ENCODE assay signal across 1 cellular context in the genomic region with DNA sequence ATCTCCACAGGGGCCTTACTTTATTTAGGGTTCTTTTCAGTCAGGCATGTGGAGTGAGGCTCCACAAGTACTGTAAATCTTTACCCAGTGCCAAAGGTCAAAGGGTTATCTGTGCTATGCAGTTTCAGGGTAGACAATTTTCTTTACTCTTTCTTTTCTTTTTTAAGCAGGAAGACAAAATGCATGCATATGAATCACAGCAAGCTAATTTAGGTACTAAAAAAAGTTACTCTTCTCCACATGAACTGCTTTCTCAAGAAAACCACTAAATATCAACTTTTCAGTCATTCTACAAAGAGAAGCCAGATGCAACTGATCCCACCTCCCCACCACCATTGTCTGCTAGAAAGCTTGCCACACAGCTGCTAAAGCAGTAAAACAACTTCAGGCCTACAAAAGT.
TF ChIP-seq lines count a peak whose summit lies in the region.

No MANE protein-coding gene starts in this region.

TF ChIP-seq in A549, 52 proteins besides CTCF, POLR2A, EP300 and RAD21 (continued from another document):
- TF ChIP-seq SMC3 (IDR thresholded peaks at IDR 0.05) (no peak), RARB (CRISPR knock-in tag; IDR thresholded peaks at IDR 0.05) (no peak), BHLHE40 (IDR thresholded peaks at IDR 0.05; ENCODE audit: low read depth, low read length) (no peak)
TF ChIP-seq in A549: peak in this region for 0.
